Comparison of ENCODE assay signal across 8 cellular contexts in genomic region chr19:6530385-6531162, GRCh38. TPM values are rescaled to one million over a fixed set of nuclear protein-coding genes. Genes with fewer than 3 reads are reported as not detected.
DNase-seq lines count a peak whose midpoint lies in the region; ATAC-seq and TF ChIP-seq lines count a peak whose summit lies in the region.

TSS of gene TNFSF9 (plus strand) at chr19:6531026. CDS start at chr19:6531037, 11 bp downstream.

- no peak for TF ChIP-seq CTCF in lung (IDR thresholded peaks at IDR 0.05; ENCODE audit: control extremely low read depth, extremely low read depth)

- peak; percentile 44 for ATAC-seq in HG02970 (IDR thresholded peaks at IDR 0.05; ENCODE audit: low FRiP score, unreplicated experiment)
- ATAC-seq in activated CD8-positive, alpha-beta T cell treated with anti-CD3 and anti-CD28 coated beads, Interleukin-2, amount 10 ng/mL, durations not matched to agents 7 days and 5 days: peak; percentile 78
- ATAC-seq in lung (ENCODE audit: insufficient read depth, low FRiP score): peak; percentile 94
- no peak for ATAC-seq in HG02973 (IDR thresholded peaks at IDR 0.05; ENCODE audit: unreplicated experiment)

- H3K4me3 Mint-ChIP-seq in activated CD8-positive, alpha-beta T cell treated with anti-CD3 and anti-CD28 coated beads, Interleukin-2, amount 10 ng/mL, durations not matched to agents 7 days and 5 days: peak within 1 kb of the TSS; percentile 68

- peaks cover 37% of the 10 kb centered on the region for H3K4me1 Mint-ChIP-seq in activated CD8-positive, alpha-beta T cell treated with anti-CD3 and anti-CD28 coated beads, Interleukin-2, amount 10 ng/mL, durations not matched to agents 7 days and 5 days (ENCODE audit: low read depth)

- H3K4me3 ChIP-seq in GM08714 (ENCODE audit: low read length) (peak within 1 kb of the TSS; percentile 97), lung (peak within 1 kb of the TSS; percentile 56)

- H3K9me3 ChIP-seq in lung (ENCODE audit: control insufficient read depth in 2 of 2, insufficient read depth in 1 of 2, low read length in 1 of 2): no peaks in the 10 kb centered on the region

- H3K9me3 Mint-ChIP-seq in activated CD8-positive, alpha-beta T cell treated with anti-CD3 and anti-CD28 coated beads, Interleukin-2, amount 10 ng/mL, durations not matched to agents 7 days and 5 days (ENCODE audit: insufficient read depth): no peaks in the 10 kb centered on the region

- H3K27ac Mint-ChIP-seq in activated CD8-positive, alpha-beta T cell treated with anti-CD3 and anti-CD28 coated beads, Interleukin-2, amount 10 ng/mL, durations not matched to agents 7 days and 5 days: peak within 1 kb of the TSS; percentile 19

- POLR2A ChIA-PET in activated CD8-positive, alpha-beta T cell treated with anti-CD3 and anti-CD28 coated beads, Interleukin-2, amount 10 ng/mL, durations not matched to agents 7 days and 5 days (lab: Charles Lee): interaction anchor here (0.6 to 1.3 kb wide), 3 partner anchors 8 to 139 kb away, joined by 3 read pairs; partner anchors contain the start of genes DENND1C and TNFSF14

- H3K27ac ChIP-seq in lung (ENCODE audit: low read depth in 1 of 2, low read length in 1 of 2): peak within 1 kb of the TSS in 1 of 2 donors; percentile 87

- H3K27me3 ChIP-seq in lung (ENCODE audit: control insufficient read depth, insufficient read depth): no peaks in the 10 kb centered on the region

- H3K27me3 Mint-ChIP-seq in activated CD8-positive, alpha-beta T cell treated with anti-CD3 and anti-CD28 coated beads, Interleukin-2, amount 10 ng/mL, durations not matched to agents 7 days and 5 days (ENCODE audit: low read depth): peaks cover 28% of the 10 kb centered on the region

- 1% methylated on average over 44 of the region's 44 CpGs for WGBS in lung, 2 donors

- peaks cover 2% of the 10 kb centered on the region for H3K36me3 Mint-ChIP-seq in activated CD8-positive, alpha-beta T cell treated with anti-CD3 and anti-CD28 coated beads, Interleukin-2, amount 10 ng/mL, durations not matched to agents 7 days and 5 days (ENCODE audit: low read depth)

- CTCF ChIA-PET in activated CD8-positive, alpha-beta T cell treated with anti-CD3 and anti-CD28 coated beads, Interleukin-2, amount 10 ng/mL, durations not matched to agents 7 days and 5 days (lab: Charles Lee): interaction anchor here (0.7 to 1.3 kb wide), 2 partner anchors 11 to 238 kb away, joined by 3 read pairs; no protein-coding TSS in a partner anchor

- H3K36me3 ChIP-seq in lung (ENCODE audit: control insufficient read depth in 2 of 2, insufficient read depth in 2 of 2, low read length in 2 of 2): peaks cover 0 to 6% of the 10 kb centered on the region in 2 donors

- H3K4me1 ChIP-seq in lung (ENCODE audit: control insufficient read depth in 2 of 2, insufficient read depth in 2 of 2, low read length in 2 of 2): peaks cover 0 to 4% of the 10 kb centered on the region in 2 donors

- DNase-seq in NCI-H748 treated with DMSO at 0.1 percent for 48 hours (lab: John Stamatoyannopoulos, UW): peak; percentile 29
- DNase-seq in activated CD8-positive, alpha-beta T cell treated with anti-CD3 and anti-CD28 coated beads, Interleukin-2, amount 10 ng/mL, durations not matched to agents 7 days and 5 days: peak; percentile 88
- peak; percentile 96 for DNase-seq in ecto neural progenitor cell (ENCODE audit: low spot score)
- DNase-seq in lung (ENCODE audit: low spot score): peak; percentile 91
- peak; percentile 54 to 82 (median 64) for DNase-seq in stimulated activated CD4-positive, alpha-beta T cell treated with anti-CD3 and anti-CD28 coated beads, TNF-alpha, amount 100 ng/mL, for 1 hour (ENCODE audit: low read depth in 3 of 3, low spot score in 1 of 3)

RNA-seq across cellular contexts. Expression of gene TNFSF9, which starts in this region (rescaled TPM):
- total RNA-seq in activated CD8-positive, alpha-beta T cell treated with anti-CD3 and anti-CD28 coated beads, Interleukin-2, amount 10 ng/mL, durations not matched to agents 7 days and 5 days: 1 to 10 TPM; 1.5 to 1.7 TPM
- total RNA-seq in lung: 10 to 100 TPM in 1 of 2 donors, under 1 TPM in 1; 1.00 to 10.1 TPM
- 1 to 10 TPM; 3.2 to 8.6 TPM for polyA plus RNA-seq in lung

Comparison
In these comparisons a context has a peak if more than half of its experiments do, and no peak if none do; other contexts are left out.
1. DNase-seq: peak in every context shown above with its lines; median percentile 96 in ecto neural progenitor cell; 91 in lung; 88 in activated CD8-positive, alpha-beta T cell treated with anti-CD3 and anti-CD28 coated beads, Interleukin-2, amount 10 ng/mL, durations not matched to agents 7 days and 5 days; 64 in stimulated activated CD4-positive, alpha-beta T cell treated with anti-CD3 and anti-CD28 coated beads, TNF-alpha, amount 100 ng/mL, for 1 hour; 29 in NCI-H748 treated with DMSO at 0.1 percent for 48 hours.